17 cellular contexts compared by ENCODE assay signal in the genomic region with DNA sequence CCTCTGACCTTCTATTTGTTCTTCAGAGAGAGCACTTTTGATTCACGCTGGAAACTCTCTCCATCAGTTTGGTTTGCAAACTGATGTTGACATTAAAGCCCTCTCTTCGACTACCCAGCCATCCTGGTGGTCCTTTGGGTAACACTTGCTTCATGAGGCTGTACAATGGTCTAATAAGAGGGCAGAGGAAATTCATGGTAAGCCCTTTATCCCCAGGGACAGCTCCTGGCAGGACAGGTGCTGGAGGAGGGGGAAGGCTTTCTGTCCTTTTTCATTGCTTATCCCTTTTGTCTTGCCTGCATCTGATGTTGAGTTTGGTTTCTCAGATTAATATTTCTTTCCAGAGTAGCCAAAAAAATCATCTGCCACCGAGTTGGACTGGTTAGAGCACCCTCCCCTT. TPM values are rescaled to one million over a fixed set of nuclear protein-coding genes. Genes with fewer than 3 reads are reported as not detected.
DNase-seq lines count a peak whose midpoint lies in the region; ATAC-seq, FAIRE-seq and TF ChIP-seq lines count a peak whose summit lies in the region.
"Had no signal": no experiment of that assay in that cellular context is flagged by ENCODE, and none has a peak within 500 bp of the region (broad histone marks: within the 10 kb centered on the region; RNA-seq: fewer than 3 reads in every experiment).

No MANE protein-coding gene starts in this region.

- CTCF ChIA-PET in activated naive CD4-positive, alpha-beta T cell treated with anti-CD3 and anti-CD28 coated beads, Interleukin-2, amount 10 ng/mL, durations not matched to agents 7 days and 5 days (lab: Charles Lee), result no interaction called here

- H3K4me3 ChIP-seq in RWPE2 (ENCODE audit: severe bottlenecking) (no peak overlapping the region), esophagus squamous epithelium (no peak overlapping the region)

- H3K36me3 Mint-ChIP-seq in activated naive CD4-positive, alpha-beta T cell treated with anti-CD3 and anti-CD28 coated beads, Interleukin-2, amount 10 ng/mL, durations not matched to agents 7 days and 5 days, result no peaks in the 10 kb centered on the region
- no peaks in the 10 kb centered on the region for H3K36me3 Mint-ChIP-seq in activated naive CD4-positive, alpha-beta T cell treated with anti-CD3 and anti-CD28 coated beads, Interleukin-2, amount 50 U/mL, for 72 hours
- H3K36me3 Mint-ChIP-seq in activated naive CD8-positive, alpha-beta T cell treated with anti-CD3 and anti-CD28 coated beads for 36 hours, result no peaks in the 10 kb centered on the region
- H3K36me3 Mint-ChIP-seq: CD8-positive, alpha-beta T cell had no signal

- H3K27me3 Mint-ChIP-seq in activated naive CD4-positive, alpha-beta T cell treated with anti-CD3 and anti-CD28 coated beads, Interleukin-2, amount 10 ng/mL, durations not matched to agents 7 days and 5 days, result peaks cover 11% of the 10 kb centered on the region
- no peaks in the 10 kb centered on the region for H3K27me3 Mint-ChIP-seq in activated naive CD8-positive, alpha-beta T cell treated with anti-CD3 and anti-CD28 coated beads for 36 hours

- H3K27me3 ChIP-seq in RWPE2 (ENCODE audit: insufficient read depth, poor library complexity, severe bottlenecking) (no peaks in the 10 kb centered on the region), esophagus squamous epithelium (no peaks in the 10 kb centered on the region)
- H3K27me3 ChIP-seq: BE2C had no signal

- peaks cover 21% of the 10 kb centered on the region for H3K4me1 Mint-ChIP-seq in activated naive CD4-positive, alpha-beta T cell treated with anti-CD3 and anti-CD28 coated beads, Interleukin-2, amount 10 ng/mL, durations not matched to agents 7 days and 5 days
- peaks cover 14% of the 10 kb centered on the region for H3K4me1 Mint-ChIP-seq in activated naive CD8-positive, alpha-beta T cell treated with anti-CD3 and anti-CD28 coated beads for 36 hours

- FAIRE-seq in D721Med (lab: Jason Lieb, UNC), result no peak

- intact Hi-C loops in esophagus squamous epithelium (cut with DNase I), result no loop called here

- H3K36me3 ChIP-seq in RWPE2 (ENCODE audit: low read depth), result no peaks in the 10 kb centered on the region
- H3K36me3 ChIP-seq in esophagus squamous epithelium, result no peaks in the 10 kb centered on the region
- H3K36me3 ChIP-seq: BE2C had no signal

- H3K27ac Mint-ChIP-seq in activated naive CD4-positive, alpha-beta T cell treated with anti-CD3 and anti-CD28 coated beads, Interleukin-2, amount 10 ng/mL, durations not matched to agents 7 days and 5 days, result no peak overlapping the region
- no peak overlapping the region for H3K27ac Mint-ChIP-seq in activated naive CD4-positive, alpha-beta T cell treated with anti-CD3 and anti-CD28 coated beads, Interleukin-2, amount 50 U/mL, for 72 hours
- no peak overlapping the region for H3K27ac Mint-ChIP-seq in activated naive CD8-positive, alpha-beta T cell treated with anti-CD3 and anti-CD28 coated beads for 36 hours
- H3K27ac Mint-ChIP-seq: CD8-positive, alpha-beta T cell had no signal

- WGBS in esophagus squamous epithelium, 2 donors, result 68 to 77% methylated on average over 3 of the region's 3 CpGs

- H3K27ac ChIP-seq in RWPE2 (ENCODE audit: poor library complexity, severe bottlenecking) (peak overlapping the region; percentile 31), esophagus squamous epithelium (peak overlapping the region; percentile 87 to 93 (median 90))

- H3K4me1 ChIP-seq in RWPE2 (ENCODE audit: insufficient read depth, poor library complexity, severe bottlenecking), result peaks cover 52% of the 10 kb centered on the region
- H3K4me1 ChIP-seq in esophagus squamous epithelium, result peaks cover 25 to 69% (median 52%) of the 10 kb centered on the region in 3 donors
- H3K4me1 ChIP-seq: BE2C had no signal

- no peak for ATAC-seq in activated naive CD4-positive, alpha-beta T cell treated with anti-CD3 and anti-CD28 coated beads, Interleukin-2, amount 50 U/mL, for 72 hours
- ATAC-seq in RWPE2 (ENCODE audit: low read depth), result no peak
- ATAC-seq: CD8-positive, alpha-beta T cell; Panc1 had no signal

- TF ChIP-seq POLR2A in esophagus squamous epithelium (IDR thresholded peaks at IDR 0.05), result no peak

- H3K4me3 Mint-ChIP-seq in activated naive CD4-positive, alpha-beta T cell treated with anti-CD3 and anti-CD28 coated beads, Interleukin-2, amount 10 ng/mL, durations not matched to agents 7 days and 5 days, result no peak overlapping the region
- no peak overlapping the region for H3K4me3 Mint-ChIP-seq in activated naive CD8-positive, alpha-beta T cell treated with anti-CD3 and anti-CD28 coated beads for 36 hours
- H3K4me3 Mint-ChIP-seq: CD8-positive, alpha-beta T cell had no signal

- H3K9me3 Mint-ChIP-seq in activated naive CD4-positive, alpha-beta T cell treated with anti-CD3 and anti-CD28 coated beads, Interleukin-2, amount 10 ng/mL, durations not matched to agents 7 days and 5 days, result no peaks in the 10 kb centered on the region
- no peaks in the 10 kb centered on the region for H3K9me3 Mint-ChIP-seq in activated naive CD4-positive, alpha-beta T cell treated with anti-CD3 and anti-CD28 coated beads, Interleukin-2, amount 50 U/mL, for 72 hours
- H3K9me3 Mint-ChIP-seq in activated naive CD8-positive, alpha-beta T cell treated with anti-CD3 and anti-CD28 coated beads for 36 hours, result no peaks in the 10 kb centered on the region
- H3K9me3 Mint-ChIP-seq: CD8-positive, alpha-beta T cell had no signal

- no peak for TF ChIP-seq CTCF in RWPE2 (IDR thresholded peaks at IDR 0.05; ENCODE audit: poor library complexity, severe bottlenecking)
- TF ChIP-seq CTCF in esophagus squamous epithelium (IDR thresholded peaks at IDR 0.05), result no peak
- no peak for TF ChIP-seq CTCF in D721Med (IDR thresholded peaks at IDR 0.05; ENCODE audit: insufficient read depth, missing control alignments)

- peak; percentile 3 for DNase-seq in activated naive CD4-positive, alpha-beta T cell treated with anti-CD3 and anti-CD28 coated beads, Interleukin-2, amount 10 ng/mL, durations not matched to agents 7 days and 5 days
- DNase-seq in activated naive CD4-positive, alpha-beta T cell treated with anti-CD3 and anti-CD28 coated beads, Interleukin-2, amount 50 U/mL, for 72 hours (ENCODE audit: low spot score in 2 of 2), result no peak
- DNase-seq in RWPE2 (ENCODE audit: low spot score) (no peak), esophagus squamous epithelium (lab: John Stamatoyannopoulos, UW) (no peak), D721Med (ENCODE audit: insufficient read length, low spot score) (no peak)
- DNase-seq in stimulated activated CD8-positive, alpha-beta memory T cell treated with anti-CD3 and anti-CD28 coated beads, Interleukin-4, amount 100 ng/mL, for 48 hours, result no peak
- no peak for DNase-seq in activated CD8-positive, alpha-beta memory T cell treated with anti-CD3 and anti-CD28 coated beads, Interleukin-2, amount 50 U/mL, for 48 hours
- no peak for DNase-seq in activated naive CD8-positive, alpha-beta T cell treated with anti-CD3 and anti-CD28 coated beads for 36 hours
- DNase-seq: BE2C; CD8-positive, alpha-beta T cell; H7; NCI-H1105; NCI-H2081; NCI-H510A; NCI-H82 had no signal

- H3K9me3 ChIP-seq in RWPE2 (ENCODE audit: severe bottlenecking) (no peaks in the 10 kb centered on the region), esophagus squamous epithelium (no peaks in the 10 kb centered on the region)
- H3K9me3 ChIP-seq: BE2C had no signal

RNA-seq across cellular contexts. Expression of gene CD93, which starts 52.1 kb away (rescaled TPM):
- under 1 TPM; 0.39 to 0.41 TPM for total RNA-seq in activated naive CD4-positive, alpha-beta T cell treated with anti-CD3 and anti-CD28 coated beads, Interleukin-2, amount 50 U/mL, for 72 hours
- 10 to 100 TPM in 2 of 4 donors, 1 to 10 TPM in 2; 4.5 to 22.9 (median 14.6) TPM for total RNA-seq in esophagus squamous epithelium
- under 1 TPM; 0.04 to 0.08 TPM for total RNA-seq in activated naive CD8-positive, alpha-beta T cell treated with anti-CD3 and anti-CD28 coated beads for 36 hours
- total RNA-seq: A172 had no signal
